ENCODE assay signal across 1 cellular context in genomic region chr18:32158108-32158624, GRCh38.
TF ChIP-seq lines count a peak whose summit lies in the region.

No MANE protein-coding gene starts in this region.

TF ChIP-seq in HEK293, 187 proteins besides CTCF, POLR2A, EP300 and RAD21 (continued from another document and continues in another):
- no peak for TF ChIP-seq ZNF639 (tag by site-specific recombination; IDR thresholded peaks at IDR 0.05)
- TF ChIP-seq ZIC2 (tag by site-specific recombination; IDR thresholded peaks at IDR 0.05) = peak; percentile 62
- no peak for TF ChIP-seq SP2 (tag by site-specific recombination; IDR thresholded peaks at IDR 0.05)
- TF ChIP-seq BCL11B (tag by site-specific recombination; IDR thresholded peaks at IDR 0.05; ENCODE audit: low read depth) = peak; percentile 31; the same call in 1 of the 2 replicates
- TF ChIP-seq KLF17 (tag by site-specific recombination; IDR thresholded peaks at IDR 0.05) = no peak
- TF ChIP-seq ZNF157 (tag by site-specific recombination; IDR thresholded peaks at IDR 0.05) = no peak
- no peak for TF ChIP-seq HOXA7 (CRISPR knock-in tag; IDR thresholded peaks at IDR 0.05; ENCODE audit: borderline replicate concordance)
- no peak for TF ChIP-seq ZNF426 (tag by site-specific recombination; IDR thresholded peaks at IDR 0.05)
- TF ChIP-seq PRDM4 (tag by site-specific recombination; IDR thresholded peaks at IDR 0.05) = peak; percentile 66; the same call in 1 of the 2 replicates
- TF ChIP-seq ZNF18 (tag by site-specific recombination; IDR thresholded peaks at IDR 0.05) = no peak; the same call in 1 of the 2 replicates
- no peak for TF ChIP-seq BCL6B (tag by site-specific recombination; IDR thresholded peaks at IDR 0.05)
- no peak for TF ChIP-seq ZNF449 (tag by site-specific recombination; IDR thresholded peaks at IDR 0.05)
- TF ChIP-seq ZNF610 (tag by site-specific recombination; IDR thresholded peaks at IDR 0.05; ENCODE audit: borderline replicate concordance) = peak; percentile 88
- 0 out of 2 replicates have a peak, but pooled peaks have one; percentile 14 for TF ChIP-seq KLF16 (tag by site-specific recombination; IDR thresholded peaks at IDR 0.05)
- no peak for TF ChIP-seq PBX3 (CRISPR knock-in tag; IDR thresholded peaks at IDR 0.05)
- no peak for TF ChIP-seq ZBTB48 (tag by site-specific recombination; IDR thresholded peaks at IDR 0.05)
- peak; percentile 72; the same call in 1 of the 2 replicates for TF ChIP-seq ZNF561 (tag by site-specific recombination; IDR thresholded peaks at IDR 0.05; ENCODE audit: borderline replicate concordance)
- TF ChIP-seq ZNF280D (tag by site-specific recombination; IDR thresholded peaks at IDR 0.05) = no peak
- no peak for TF ChIP-seq ZNF140 (tag by site-specific recombination; IDR thresholded peaks at IDR 0.05)
- no peak; the same call in 1 of the 2 replicates for TF ChIP-seq SP3 (tag by site-specific recombination; IDR thresholded peaks at IDR 0.05)
- TF ChIP-seq ZNF654 (tag by site-specific recombination; IDR thresholded peaks at IDR 0.05; ENCODE audit: low read depth) = peak; percentile 95
- no peak for TF ChIP-seq ZNF398 (tag by site-specific recombination; IDR thresholded peaks at IDR 0.05)
- TF ChIP-seq ZNF768 (tag by site-specific recombination; IDR thresholded peaks at IDR 0.05) = no peak
- no peak for TF ChIP-seq ZBTB11 (tag by site-specific recombination; conservative IDR thresholded peaks at IDR 0.05; ENCODE audit: low read depth)
- TF ChIP-seq ZNF148 (tag by site-specific recombination; IDR thresholded peaks at IDR 0.05; ENCODE audit: borderline replicate concordance) = no peak
- TF ChIP-seq ZNF341 (tag by site-specific recombination; IDR thresholded peaks at IDR 0.05; ENCODE audit: low read depth) = peak; percentile 68
- peak; percentile 84 for TF ChIP-seq ZSCAN4 (tag by site-specific recombination; IDR thresholded peaks at IDR 0.05)
